17 cellular contexts compared by ENCODE assay signal in genomic region chr1:25541889-25542658, GRCh38. TPM values are rescaled to one million over a fixed set of nuclear protein-coding genes. Genes with fewer than 3 reads are reported as not detected.
A peak's percentile ranks its signal among the peaks of the same experiment; 100 is the strongest.
DNase-seq lines count a peak whose midpoint lies in the region; ATAC-seq and TF ChIP-seq lines count a peak whose summit lies in the region.
"Had no signal": no experiment of that assay in that cellular context is flagged by ENCODE, and none has a peak within 500 bp of the region (broad histone marks: within the 10 kb centered on the region; RNA-seq: fewer than 3 reads in every experiment).

No MANE protein-coding gene starts in this region.

- H3K9me3 Mint-ChIP-seq in T-helper 1 cell treated with Interleukin-12 subunit alpha and Interleukin-12 subunit beta and Interleukin-4 antibody, amounts not matched to agents 30 μg/mL and 1 μg/mL, for 36 hours = no peaks in the 10 kb centered on the region
- H3K9me3 Mint-ChIP-seq in central memory CD8-positive, alpha-beta T cell = no peaks in the 10 kb centered on the region
- no peaks in the 10 kb centered on the region for H3K9me3 Mint-ChIP-seq in neural crest cell

- H3K4me3 Mint-ChIP-seq in T-helper 1 cell treated with Interleukin-12 subunit alpha and Interleukin-12 subunit beta and Interleukin-4 antibody, amounts not matched to agents 30 μg/mL and 1 μg/mL, for 36 hours = peak overlapping the region; percentile 62
- H3K4me3 Mint-ChIP-seq in central memory CD8-positive, alpha-beta T cell = peak overlapping the region; percentile 90
- H3K4me3 Mint-ChIP-seq in neural crest cell = peak overlapping the region; percentile 80

- no peak for ATAC-seq in central memory CD8-positive, alpha-beta T cell (replicated peaks; ENCODE audit: extremely low read depth, poor library complexity, severe bottlenecking)
- ATAC-seq in GM18858 (IDR thresholded peaks at IDR 0.05; ENCODE audit: unreplicated experiment) = no peak
- ATAC-seq: GM12878 had no signal

- peaks cover 34% of the 10 kb centered on the region for H3K79me2 ChIP-seq in MM.1S (ENCODE audit: low read length)

- peaks cover 25% of the 10 kb centered on the region for H3K4me1 ChIP-seq in MM.1S (ENCODE audit: low read length)

- H3K27me3 ChIP-seq in MM.1S (replicated peaks; ENCODE audit: insufficient read depth, low read length) = no peaks in the 10 kb centered on the region
- H3K27me3 ChIP-seq: adrenal gland, vagina had no signal

- peaks cover 11% of the 10 kb centered on the region for H3K36me3 Mint-ChIP-seq in T-helper 1 cell treated with Interleukin-12 subunit alpha and Interleukin-12 subunit beta and Interleukin-4 antibody, amounts not matched to agents 30 μg/mL and 1 μg/mL, for 36 hours (ENCODE audit: low read depth)
- peaks cover 1% of the 10 kb centered on the region for H3K36me3 Mint-ChIP-seq in central memory CD8-positive, alpha-beta T cell (ENCODE audit: insufficient read depth)
- no peaks in the 10 kb centered on the region for H3K36me3 Mint-ChIP-seq in neural crest cell (ENCODE audit: low read depth)

- no peak overlapping the region for H2AFZ ChIP-seq in MM.1S (ENCODE audit: low read length)

- H3K27ac ChIP-seq in MM.1S (ENCODE audit: low read length) = no peak overlapping the region
- H3K27ac ChIP-seq: KMS-11, RWPE1 had no signal

- no peak overlapping the region for H3K4me2 ChIP-seq in MM.1S (ENCODE audit: low read depth, low read length)
- H3K4me2 ChIP-seq: KMS-11 had no signal

- H3K9me3 ChIP-seq in MM.1S (replicated peaks; ENCODE audit: insufficient read depth, low read length) = no peaks in the 10 kb centered on the region
- H3K9me3 ChIP-seq: adrenal gland, left ventricle myocardium inferior, vagina had no signal

- H3K9ac ChIP-seq in MM.1S (ENCODE audit: low read length) = no peak overlapping the region
- H3K9ac ChIP-seq: KMS-11 had no signal

- H3K4me3 ChIP-seq in MM.1S (ENCODE audit: low read length) = no peak overlapping the region
- H3K4me3 ChIP-seq: GM12878 had no signal

- H3K36me3 ChIP-seq in MM.1S (replicated peaks; ENCODE audit: insufficient read depth, low read length) = no peaks in the 10 kb centered on the region
- H3K36me3 ChIP-seq: adrenal gland, left ventricle myocardium inferior, vagina had no signal

- TF ChIP-seq CTCF in neural crest cell (conservative IDR thresholded peaks at IDR 0.05) = no peak
- TF ChIP-seq CTCF in MM.1S (IDR thresholded peaks at IDR 0.05; ENCODE audit: low read length) = no peak

- DNase-seq in T-helper 1 cell (no peak), NCI-H446 treated with DMSO at 0.1 percent for 48 hours (lab: John Stamatoyannopoulos, UW) (peak; percentile 6), neural crest cell (ENCODE audit: low read depth, low spot score) (no peak), cerebellar nuclear complex (lab: John Stamatoyannopoulos, UW) (no peak), MM.1S (no peak)
- DNase-seq in central memory CD8-positive, alpha-beta T cell (ENCODE audit: low spot score in 2 of 2) = no peak
- DNase-seq: foreskin melanocyte, left ventricle myocardium inferior, NCI-H1417, SW 1271 had no signal

- H4K20me1 ChIP-seq in MM.1S (ENCODE audit: insufficient read depth, low read length) = no peaks in the 10 kb centered on the region

- peaks cover 44% of the 10 kb centered on the region for H3K27me3 Mint-ChIP-seq in T-helper 1 cell treated with Interleukin-12 subunit alpha and Interleukin-12 subunit beta and Interleukin-4 antibody, amounts not matched to agents 30 μg/mL and 1 μg/mL, for 36 hours (ENCODE audit: low read depth)
- H3K27me3 Mint-ChIP-seq in central memory CD8-positive, alpha-beta T cell = no peaks in the 10 kb centered on the region
- H3K27me3 Mint-ChIP-seq in neural crest cell (ENCODE audit: low read depth) = no peaks in the 10 kb centered on the region

- no peaks in the 10 kb centered on the region; the same call in none of the 2 replicates for H3F3A ChIP-seq in MM.1S (ENCODE audit: insufficient read depth, low read length)

- peaks cover 13% of the 10 kb centered on the region for H3K4me1 Mint-ChIP-seq in T-helper 1 cell treated with Interleukin-12 subunit alpha and Interleukin-12 subunit beta and Interleukin-4 antibody, amounts not matched to agents 30 μg/mL and 1 μg/mL, for 36 hours (ENCODE audit: low read depth)
- H3K4me1 Mint-ChIP-seq in central memory CD8-positive, alpha-beta T cell = peaks cover 26% of the 10 kb centered on the region
- peaks cover 26% of the 10 kb centered on the region for H3K4me1 Mint-ChIP-seq in neural crest cell

- H3K9me2 ChIP-seq in MM.1S (replicated peaks; ENCODE audit: insufficient read depth, low read length) = no peaks in the 10 kb centered on the region

- no peak overlapping the region for H3K27ac Mint-ChIP-seq in T-helper 1 cell treated with Interleukin-12 subunit alpha and Interleukin-12 subunit beta and Interleukin-4 antibody, amounts not matched to agents 30 μg/mL and 1 μg/mL, for 36 hours
- H3K27ac Mint-ChIP-seq in central memory CD8-positive, alpha-beta T cell (ENCODE audit: low read depth) = no peak overlapping the region
- no peak overlapping the region for H3K27ac Mint-ChIP-seq in neural crest cell (ENCODE audit: unreplicated experiment)

RNA-seq across cellular contexts. Expression of gene LDLRAP1, which starts 1.3 kb away (rescaled TPM):
- total RNA-seq in neural crest cell = 18.8 and 20.7 TPM in 2 replicates
